Comparison of ENCODE assay signal across 13 cellular contexts in genomic region chr18:75267643-75268184, GRCh38. TPM values are rescaled to one million over a fixed set of nuclear protein-coding genes. Genes with fewer than 3 reads are reported as not detected.
DNase-seq lines count a peak whose midpoint lies in the region; ATAC-seq, FAIRE-seq and TF ChIP-seq lines count a peak whose summit lies in the region.
"Had no signal": no experiment of that assay in that cellular context is flagged by ENCODE, and none has a peak within 500 bp of the region (broad histone marks: within the 10 kb centered on the region; RNA-seq: fewer than 3 reads in every experiment).

No MANE protein-coding gene starts in this region.

- CTCF ChIA-PET in A673 (lab: Charles Lee), result no interaction called here

- peak; percentile 95 for ATAC-seq in GM18499 (IDR thresholded peaks at IDR 0.05; ENCODE audit: insufficient read depth, unreplicated experiment)
- ATAC-seq in GM19468 (IDR thresholded peaks at IDR 0.05; ENCODE audit: extremely low read depth, unreplicated experiment), result peak; percentile 48
- ATAC-seq in HG03095 (IDR thresholded peaks at IDR 0.05; ENCODE audit: unreplicated experiment), result peak; percentile 98
- ATAC-seq in body of pancreas, result no peak
- ATAC-seq: CD8-positive, alpha-beta T cell had no signal

- peak overlapping the region; percentile 6 for H3K4me2 ChIP-seq in astrocyte (ENCODE audit: low read length)

- no peaks in the 10 kb centered on the region for H3K36me3 Mint-ChIP-seq in astrocyte (ENCODE audit: low read depth, unreplicated experiment)

- H3K4me3 ChIP-seq in astrocyte (ENCODE audit: insufficient read depth, low read depth, low read length) (no peak overlapping the region), A673 (ENCODE audit: low read depth, low read length, poor library complexity, severe bottlenecking) (no peak overlapping the region), body of pancreas (no peak overlapping the region)
- H3K4me3 ChIP-seq: cardiac muscle cell, right atrium auricular region had no signal

- H3K4me1 ChIP-seq in astrocyte (ENCODE audit: insufficient read depth, low read length) (no peaks in the 10 kb centered on the region), A673 (ENCODE audit: insufficient read depth, low read length, poor library complexity, severe bottlenecking) (no peaks in the 10 kb centered on the region), body of pancreas (peaks cover 22% of the 10 kb centered on the region)

- H3K36me3 ChIP-seq in astrocyte (ENCODE audit: insufficient read depth, low read length) (no peaks in the 10 kb centered on the region), A673 (ENCODE audit: insufficient read depth, low read length, poor library complexity, severe bottlenecking) (no peaks in the 10 kb centered on the region), body of pancreas (replicated peaks in 1 of 2; ENCODE audit: insufficient read depth in 1 of 2, low read depth in 2 of 2) (no peaks in the 10 kb centered on the region)
- H3K36me3 ChIP-seq: cardiac muscle cell, right atrium auricular region had no signal

- no TSS peak for BruUV-seq in A673 (replicated peaks; lab: Mats Ljungman, UMichigan)

- H3K27me3 Mint-ChIP-seq in astrocyte (ENCODE audit: low read depth, unreplicated experiment), result peaks cover 4% of the 10 kb centered on the region
- H3K27me3 Mint-ChIP-seq: IgD-negative memory B cell had no signal

- H3K4me3 Mint-ChIP-seq in astrocyte (ENCODE audit: unreplicated experiment), result no peak overlapping the region
- H3K4me3 Mint-ChIP-seq: CD8-positive, alpha-beta T cell had no signal

- H3K27ac ChIP-seq in astrocyte (ENCODE audit: low read depth, low read length) (no peak overlapping the region), A673 (ENCODE audit: low read depth, low read length, poor library complexity, severe bottlenecking) (no peak overlapping the region), body of pancreas (no peak overlapping the region)
- H3K27ac ChIP-seq: cardiac muscle cell, right atrium auricular region had no signal

- TF ChIP-seq POLR2A in body of pancreas (IDR thresholded peaks at IDR 0.05), result no peak

- 78 to 81% methylated on average over 8 of the region's 8 CpGs for WGBS in body of pancreas, 2 donors

- POLR2A ChIA-PET in A673 (lab: Charles Lee; ENCODE audit: low non-redundant PET), result no interaction called here

- H3K9ac ChIP-seq in astrocyte (ENCODE audit: low read length), result no peak overlapping the region

- H3K79me2 ChIP-seq in astrocyte (ENCODE audit: insufficient read depth, low read length), result no peaks in the 10 kb centered on the region

- no peak for DNase-seq in astrocyte (ENCODE audit: low read depth)
- no peak for DNase-seq in GM19238 (ENCODE audit: insufficient read length, low spot score)
- no peak for DNase-seq in RKO (ENCODE audit: low spot score)
- no peak for DNase-seq in A673 (ENCODE audit: low spot score)
- no peak for DNase-seq in body of pancreas
- DNase-seq: CD8-positive, alpha-beta T cell; NCI-H446 treated with DMSO at 0.1 percent for 48 hours had no signal

- TF ChIP-seq CTCF in astrocyte (IDR thresholded peaks at IDR 0.05; ENCODE audit: insufficient read depth, low read depth, low read length) (no peak), A673 (conservative IDR thresholded peaks at IDR 0.05; ENCODE audit: low read depth, low read length) (no peak), body of pancreas (IDR thresholded peaks at IDR 0.05) (no peak)

- no peak overlapping the region for H2AFZ ChIP-seq in astrocyte (ENCODE audit: low read depth, low read length)

- no peak for FAIRE-seq in astrocyte (lab: Jason Lieb, UNC)

- no peak overlapping the region for H3K27ac Mint-ChIP-seq in astrocyte (ENCODE audit: unreplicated experiment)
- H3K27ac Mint-ChIP-seq: CD8-positive, alpha-beta T cell had no signal

- no peaks in the 10 kb centered on the region for H4K20me1 ChIP-seq in astrocyte (ENCODE audit: insufficient read depth, low read length)

- no peaks in the 10 kb centered on the region for H3K27me3 ChIP-seq in astrocyte (ENCODE audit: insufficient read depth, low read length)
- no peaks in the 10 kb centered on the region for H3K27me3 ChIP-seq in A673 (replicated peaks; ENCODE audit: insufficient read depth, low read depth, low read length, poor library complexity)
- no peaks in the 10 kb centered on the region for H3K27me3 ChIP-seq in body of pancreas
- H3K27me3 ChIP-seq: cardiac muscle cell, right atrium auricular region had no signal

- intact Hi-C loops in A673 (cut with micrococcal nuclease; ENCODE audit: unreplicated experiment), result no loop called here
- intact Hi-C loops in body of pancreas (cut with DNase I), result no loop called here

- H3K4me1 Mint-ChIP-seq in astrocyte (ENCODE audit: low read depth, unreplicated experiment), result peaks cover 2% of the 10 kb centered on the region

- no peaks in the 10 kb centered on the region for H3K9me3 Mint-ChIP-seq in astrocyte (ENCODE audit: unreplicated experiment)
- H3K9me3 Mint-ChIP-seq: CD8-positive, alpha-beta T cell; IgD-negative memory B cell had no signal

- H3K9me3 ChIP-seq in astrocyte (ENCODE audit: insufficient read depth, low read depth, low read length) (no peaks in the 10 kb centered on the region), A673 (ENCODE audit: low read depth, low read length, poor library complexity, severe bottlenecking) (no peaks in the 10 kb centered on the region), body of pancreas (no peaks in the 10 kb centered on the region)
- H3K9me3 ChIP-seq: right atrium auricular region had no signal

RNA-seq across cellular contexts. Expression of gene TSHZ1, which starts 57.1 kb away (rescaled TPM):
- total RNA-seq in astrocyte, result 2.7 and 2.9 TPM in 2 replicates
- 1.8 and 3.6 TPM in 2 replicates for total RNA-seq in A673 (2021)
- 10 to 100 TPM in 1 of 2 donors, 1 to 10 TPM in 1; 8.3 to 11.2 TPM for total RNA-seq in body of pancreas

RNA-seq across cellular contexts. Expression of gene PTGR3, which starts 58.8 kb away (rescaled TPM):
- total RNA-seq in astrocyte (8.4 and 12.7 TPM in 2 replicates), A673 (2021) (6.9 and 7.4 TPM in 2 replicates), body of pancreas (10 to 100 TPM in 1 of 2 donors, 1 to 10 TPM in 1; 8.9 to 26.5 TPM)
